10 cellular contexts compared by ENCODE assay signal in genomic region chr12:108727868-108728735, GRCh38. TPM values are rescaled to one million over a fixed set of nuclear protein-coding genes. Genes with fewer than 3 reads are reported as not detected.
A peak's percentile ranks its signal among the peaks of the same experiment; 100 is the strongest.
DNase-seq lines count a peak whose midpoint lies in the region; ATAC-seq, FAIRE-seq and TF ChIP-seq lines count a peak whose summit lies in the region.
"Had no signal": no experiment of that assay in that cellular context is flagged by ENCODE, and none has a peak within 500 bp of the region (broad histone marks: within the 10 kb centered on the region; RNA-seq: fewer than 3 reads in every experiment).

No MANE protein-coding gene starts in this region.

- H4K20me1 ChIP-seq in K562 (replicated peaks; ENCODE audit: control insufficient read depth, insufficient read depth, low read length): peaks cover 40% of the 10 kb centered on the region

- H3K4me3 ChIP-seq in Jurkat, Clone E6-1 (ENCODE audit: low read length): no peak overlapping the region
- peak overlapping the region; percentile 89; the same call in 1 of the 2 replicates for H3K4me3 ChIP-seq in K562
- peak overlapping the region in 1 of 2 donors; percentile 1 for H3K4me3 ChIP-seq in mucosa of rectum (ENCODE audit: low read length in 2 of 2)
- no peak overlapping the region for H3K4me3 ChIP-seq in tibial nerve

- H3K9me3 Mint-ChIP-seq in activated CD4-positive, alpha-beta T cell treated with anti-CD3 and anti-CD28 coated beads, Interleukin-2, amount 10 ng/mL, durations not matched to agents 7 days and 5 days: no peaks in the 10 kb centered on the region
- H3K9me3 Mint-ChIP-seq: stimulated activated naive CD8-positive, alpha-beta T cell treated with anti-CD3 and anti-CD28 coated beads, Interleukin-15, amount 100 ng/mL, for 72 hours had no signal

- H3K9ac ChIP-seq in K562 (ENCODE audit: insufficient read depth in 1 of 2, low read depth in 2 of 2, low read length in 2 of 2) (peak overlapping the region in 1 of 2 experiments; percentile 89; a peak in 2 of 4 replicates), mucosa of rectum (ENCODE audit: low read depth in 1 of 2, low read length in 2 of 2) (no peak overlapping the region)

- no peak for TF ChIP-seq EP300 in K562 (IDR thresholded peaks at IDR 0.05; ENCODE audit: low read length)
- no peak for TF ChIP-seq EP300 in tibial nerve (IDR thresholded peaks at IDR 0.05)

- TF ChIP-seq POLR2A in K562 (conservative IDR thresholded peaks at IDR 0.05) (no peak), tibial nerve (IDR thresholded peaks at IDR 0.05) (no peak)

- WGBS in K562 (ENCODE audit: insufficient coverage, low coverage, missing lambda C conversion rate): 27% methylated on average over 7 of the region's 7 CpGs
- 55 to 61% methylated on average over 7 of the region's 7 CpGs for WGBS in tibial nerve, 2 donors

- no peak overlapping the region for H3K27ac Mint-ChIP-seq in activated CD4-positive, alpha-beta T cell treated with anti-CD3 and anti-CD28 coated beads, Interleukin-2, amount 10 ng/mL, durations not matched to agents 7 days and 5 days
- H3K27ac Mint-ChIP-seq: stimulated activated naive CD8-positive, alpha-beta T cell treated with anti-CD3 and anti-CD28 coated beads, Interleukin-15, amount 100 ng/mL, for 72 hours had no signal

- CTCF ChIA-PET in K562 (lab: Yijun Ruan, JAX; ENCODE audit: low intra/inter-chr PET ratio): no interaction called here
- CTCF ChIA-PET in activated CD4-positive, alpha-beta T cell treated with anti-CD3 and anti-CD28 coated beads, Interleukin-2, amount 10 ng/mL, durations not matched to agents 7 days and 5 days (lab: Charles Lee): interaction anchor here (1.1 kb wide), 1 partner anchor 15 kb away, joined by 3 read pairs; no protein-coding TSS in a partner anchor

- H3K27ac ChIP-seq in K562 (ENCODE audit: extremely low read depth, low read depth, low read length) (peak overlapping the region; percentile 31; the same call in 2 of the 3 replicates), mucosa of rectum (ENCODE audit: low read depth in 2 of 2, low read length in 2 of 2) (peak overlapping the region; percentile 33 to 43), tibial nerve (peak overlapping the region in 3 of 4 donors; percentile 92 to 100 (median 99))

- H3K4me1 Mint-ChIP-seq in activated CD4-positive, alpha-beta T cell treated with anti-CD3 and anti-CD28 coated beads, Interleukin-2, amount 10 ng/mL, durations not matched to agents 7 days and 5 days: peaks cover 54% of the 10 kb centered on the region

- DNase-seq in Jurkat, Clone E6-1 (ENCODE audit: low read depth, low spot score): peak; percentile 80
- DNase-seq in K562 (ENCODE audit: extremely low read depth in 1 of 4, low spot score in 3 of 4): no peak
- DNase-seq in tibial nerve (ENCODE audit: low spot score in 2 of 2): no peak
- no peak for DNase-seq in activated CD8-positive, alpha-beta memory T cell treated with anti-CD3 and anti-CD28 coated beads, Interleukin-2, amount 50 U/mL, for 48 hours
- DNase-seq in activated CD4-positive, alpha-beta T cell treated with anti-CD3 and anti-CD28 coated beads, Interleukin-2, amount 10 ng/mL, durations not matched to agents 7 days and 5 days: no peak
- no peak for DNase-seq in NCI-H82 treated with DMSO at 0.1 percent for 48 hours (lab: John Stamatoyannopoulos, UW; ENCODE audit: unreplicated experiment)
- DNase-seq: hippocampal formation; NCI-H2081; stimulated activated naive CD8-positive, alpha-beta T cell treated with anti-CD3 and anti-CD28 coated beads, Interleukin-15, amount 100 ng/mL, for 72 hours had no signal

- intact Hi-C loops in K562 (cut with micrococcal nuclease): loop anchor here (2.0 kb wide), 2 partner anchors 27 to 37 kb away; no protein-coding TSS in a partner anchor

- no peaks in the 10 kb centered on the region for H3K36me3 Mint-ChIP-seq in activated CD4-positive, alpha-beta T cell treated with anti-CD3 and anti-CD28 coated beads, Interleukin-2, amount 10 ng/mL, durations not matched to agents 7 days and 5 days (ENCODE audit: low read depth)

- peaks cover 32% of the 10 kb centered on the region for H3K36me3 ChIP-seq in K562 (ENCODE audit: control insufficient read depth, insufficient read depth, low read length)
- no peaks in the 10 kb centered on the region for H3K36me3 ChIP-seq in mucosa of rectum (ENCODE audit: control insufficient read depth in 2 of 2, insufficient read depth in 2 of 2, low read length in 2 of 2)
- no peaks in the 10 kb centered on the region for H3K36me3 ChIP-seq in tibial nerve

- H3K9me3 ChIP-seq in K562 (replicated peaks; ENCODE audit: control insufficient read depth, insufficient read depth, low read depth, low read length) (no peaks in the 10 kb centered on the region), mucosa of rectum (ENCODE audit: control insufficient read depth in 2 of 2, low read length in 2 of 2) (no peaks in the 10 kb centered on the region), tibial nerve (no peaks in the 10 kb centered on the region)

- peaks cover 83% of the 10 kb centered on the region for H3K79me2 ChIP-seq in K562 (ENCODE audit: control insufficient read depth, insufficient read depth, low read length)

- H3K4me1 ChIP-seq in K562 (replicated peaks in 1 of 2; ENCODE audit: control insufficient read depth in 2 of 2, insufficient read depth in 2 of 2, low read length in 2 of 2): peaks cover 21 to 51% of the 10 kb centered on the region in 2 experiments
- peaks cover 14 to 42% of the 10 kb centered on the region in 2 donors for H3K4me1 ChIP-seq in mucosa of rectum (ENCODE audit: control insufficient read depth in 2 of 2, insufficient read depth in 2 of 2, low read length in 2 of 2)
- peaks cover 0 to 78% (median 42%) of the 10 kb centered on the region in 4 donors for H3K4me1 ChIP-seq in tibial nerve

- no peak overlapping the region for H3K4me3 Mint-ChIP-seq in activated CD4-positive, alpha-beta T cell treated with anti-CD3 and anti-CD28 coated beads, Interleukin-2, amount 10 ng/mL, durations not matched to agents 7 days and 5 days
- H3K4me3 Mint-ChIP-seq: stimulated activated naive CD8-positive, alpha-beta T cell treated with anti-CD3 and anti-CD28 coated beads, Interleukin-15, amount 100 ng/mL, for 72 hours had no signal

- in situ Hi-C loops in K562 (cut with MboI): no loop called here

- no peak overlapping the region for H2AFZ ChIP-seq in K562 (ENCODE audit: low read depth, low read length)

- peaks cover 4% of the 10 kb centered on the region for H3K27me3 Mint-ChIP-seq in activated CD4-positive, alpha-beta T cell treated with anti-CD3 and anti-CD28 coated beads, Interleukin-2, amount 10 ng/mL, durations not matched to agents 7 days and 5 days
- H3K27me3 Mint-ChIP-seq: stimulated activated naive CD8-positive, alpha-beta T cell treated with anti-CD3 and anti-CD28 coated beads, Interleukin-15, amount 100 ng/mL, for 72 hours had no signal

- no TSS peak for BruUV-seq in K562 (replicated peaks; lab: Mats Ljungman, UMichigan)

- TF ChIP-seq CTCF in K562 (IDR thresholded peaks at IDR 0.05 in 2 of 3, conservative IDR thresholded peaks at IDR 0.05 in 1 of 3; ENCODE audit: insufficient read depth in 2 of 3, low read depth in 1 of 3, low read length in 3 of 3): no peak
- no peak for TF ChIP-seq CTCF in tibial nerve (IDR thresholded peaks at IDR 0.05)

- TF ChIP-seq RAD21 in K562 (CRISPR knock-in tag; conservative IDR thresholded peaks at IDR 0.05 in 1 of 2, IDR thresholded peaks at IDR 0.05 in 1 of 2): no peak

- ATAC-seq in K562: no peak
- ATAC-seq: stimulated activated naive CD8-positive, alpha-beta T cell treated with anti-CD3 and anti-CD28 coated beads, Interleukin-15, amount 100 ng/mL, for 72 hours had no signal

- peak overlapping the region; percentile 93 for H3K4me2 ChIP-seq in K562 (ENCODE audit: insufficient read depth, low read length)

- no peaks in the 10 kb centered on the region for H3K9me1 ChIP-seq in K562 (ENCODE audit: control insufficient read depth, insufficient read depth, low read length)

- POLR2A ChIA-PET in K562 (lab: Yijun Ruan, JAX): interaction anchor here (0.8 to 1.6 kb wide), 5 partner anchors 8 to 26 kb away, joined by 3 to 6 read pairs (median 3); no protein-coding TSS in a partner anchor
- POLR2A ChIA-PET in activated CD4-positive, alpha-beta T cell treated with anti-CD3 and anti-CD28 coated beads, Interleukin-2, amount 10 ng/mL, durations not matched to agents 7 days and 5 days (lab: Charles Lee): no interaction called here

- no peaks in the 10 kb centered on the region for H3K27me3 ChIP-seq in K562 (ENCODE audit: control insufficient read depth in 2 of 2, insufficient read depth in 2 of 2, low read length in 2 of 2)
- no peaks in the 10 kb centered on the region for H3K27me3 ChIP-seq in mucosa of rectum (ENCODE audit: control insufficient read depth in 2 of 2, insufficient read depth in 2 of 2, low read length in 2 of 2)
- H3K27me3 ChIP-seq in tibial nerve: no peaks in the 10 kb centered on the region

- no peak for FAIRE-seq in K562 (lab: Jason Lieb, UNC)

TF ChIP-seq in K562, 482 proteins besides CTCF, POLR2A, EP300 and RAD21 (continues in another document):
- TF ChIP-seq SUPT5H (IDR thresholded peaks at IDR 0.05): peak; percentile 14; the same call in 1 of the 2 replicates

RNA-seq across cellular contexts. Expression of gene CORO1C, which starts 3.2 kb away (rescaled TPM):
- 87.2 TPM for polyA plus RNA-seq in Jurkat, Clone E6-1 (2012; ENCODE audit: insufficient read depth, insufficient read length)
- total RNA-seq in K562 (2011; cell fraction: chromatin; rRNA removed; ENCODE audit: low replicate concordance): 275 and 365 TPM in 2 replicates
- 109 and 134 TPM in 2 replicates for total RNA-seq in K562 (2011; cell fraction: nucleolus; rRNA removed)
- total RNA-seq in K562 (2011; cell fraction: nucleoplasm; rRNA removed): 215 and 268 TPM in 2 replicates
- total RNA-seq in K562 (2014; rRNA removed): 118 and 123 TPM in 2 replicates
- 154 and 166 TPM in 2 replicates for total RNA-seq in K562 (2014; rRNA removed; fragmentation: Illumina TruSeq; extraction: Trizol)
- total RNA-seq in K562 (2015; rRNA removed; fragmentation: Illumina TruSeq; extraction: Trizol): 141 and 147 TPM in 2 replicates
- total RNA-seq in K562 (2021): 206 TPM in 2 replicates
- 265 and 280 TPM in 2 replicates for polyA plus RNA-seq in K562 (2011; rRNA removed)
- polyA plus RNA-seq in K562 (2011; cell fraction: cytosol; rRNA removed): 140 and 201 TPM in 2 replicates
- 132 and 151 TPM in 2 replicates for polyA plus RNA-seq in K562 (2011; cell fraction: nucleus; rRNA removed)
- polyA plus RNA-seq in K562 (2012): 106 and 126 TPM in 2 replicates
- 142 and 159 TPM in 2 replicates for polyA plus RNA-seq in K562 (2014; fragmentation: Illumina TruSeq; extraction: Trizol)
- polyA plus RNA-seq in K562 (2014; fragmentation: Nextera tagmentation; extraction: Ambion mirVana): 10 to 100 TPM; 55.2 to 68.6 TPM
- polyA plus RNA-seq in K562 (2014; rRNA removed): 125 and 150 TPM in 2 replicates
- 667 and 775 TPM in 2 replicates for polyA minus RNA-seq in K562 (2011; rRNA and poly(A)+ RNA removed)
- polyA minus RNA-seq in K562 (2011; cell fraction: cytosol; rRNA and poly(A)+ RNA removed): 210 and 245 TPM in 2 replicates
- polyA minus RNA-seq in K562 (2011; cell fraction: nucleus; rRNA and poly(A)+ RNA removed): 85.0 and 160 TPM in 2 replicates
- 100 to 1,000 TPM; 110 to 181 (median 158) TPM for total RNA-seq in tibial nerve
- total RNA-seq in activated CD4-positive, alpha-beta T cell treated with anti-CD3 and anti-CD28 coated beads, Interleukin-2, amount 10 ng/mL, durations not matched to agents 7 days and 5 days: 10 to 100 TPM; 38.5 to 41.3 TPM

Comparison
In these comparisons a context has a peak if more than half of its experiments do, and no peak if none do; other contexts are left out.
1. H3K27ac ChIP-seq: peak in every context shown above with its lines; median percentile 99 in tibial nerve; 38 in mucosa of rectum; 31 in K562.